21 cellular contexts compared by ENCODE assay signal in genomic region chr11:76119779-76120178, GRCh38.
DNase-seq lines count a peak whose midpoint lies in the region; ATAC-seq and TF ChIP-seq lines count a peak whose summit lies in the region.
"Had no signal": no experiment of that assay in that cellular context is flagged by ENCODE, and none has a peak within 500 bp of the region (broad histone marks: within the 10 kb centered on the region; RNA-seq: fewer than 3 reads in every experiment).

No MANE protein-coding gene starts in this region.

- WGBS in transverse colon (ENCODE audit: low coverage in 1 of 2), 2 donors = 54 to 57% methylated on average over 4 of the region's 4 CpGs

- H3K36me3 ChIP-seq in transverse colon = no peaks in the 10 kb centered on the region
- no peaks in the 10 kb centered on the region for H3K36me3 ChIP-seq in CD8-positive, alpha-beta T cell (ENCODE audit: insufficient read depth, low read length)
- H3K36me3 ChIP-seq: pancreas had no signal

- peaks cover 3% of the 10 kb centered on the region for H3K36me3 Mint-ChIP-seq in activated naive CD8-positive, alpha-beta T cell treated with anti-CD3 and anti-CD28 coated beads, Interleukin-2, amount 10 ng/mL, durations not matched to agents 7 days and 5 days
- peaks cover 9% of the 10 kb centered on the region for H3K36me3 Mint-ChIP-seq in activated naive CD8-positive, alpha-beta T cell treated with anti-CD3 and anti-CD28 coated beads, Interleukin-2, amount 50 U/mL, for 24 hours (ENCODE audit: low read depth)
- peaks cover 43% of the 10 kb centered on the region for H3K36me3 Mint-ChIP-seq in CD8-positive, alpha-beta T cell

- peak; percentile 72 for ATAC-seq in activated naive CD8-positive, alpha-beta T cell treated with anti-CD3 and anti-CD28 coated beads, Interleukin-2, amount 10 ng/mL, durations not matched to agents 7 days and 5 days (ENCODE audit: low read depth)
- no peak for ATAC-seq in activated naive CD8-positive, alpha-beta T cell treated with anti-CD3 and anti-CD28 coated beads, Interleukin-2, amount 50 U/mL, for 24 hours
- ATAC-seq in CD8-positive, alpha-beta T cell = no peak
- ATAC-seq in GM18861 (IDR thresholded peaks at IDR 0.05; ENCODE audit: unreplicated experiment) = no peak
- ATAC-seq: stimulated activated memory B cell treated with anti-CD40 and anti-IgM and Interleukin-4, amounts not matched to agents 10 μg/mL and 1 μg/mL and 100 μg/mL, for 72 hours had no signal

- in situ Hi-C loops in transverse colon (cut with MboI; ENCODE audit: low pct_ligation_motif_present in 1 of 4, low pct_unique_long_range_greater_than_20kb in 1 of 4, low sequenced_read_pairs in 3 of 4) = no loop called here

- TF ChIP-seq POLR2A in transverse colon (IDR thresholded peaks at IDR 0.05) = no peak

- TF ChIP-seq CTCF in fibroblast of pulmonary artery (IDR thresholded peaks at IDR 0.05; ENCODE audit: low read length, missing control alignments) (no peak), transverse colon (IDR thresholded peaks at IDR 0.05) (no peak)
- no peak for TF ChIP-seq CTCF in CD8-positive, alpha-beta T cell (IDR thresholded peaks at IDR 0.05)

- H3K9me3 Mint-ChIP-seq in activated naive CD8-positive, alpha-beta T cell treated with anti-CD3 and anti-CD28 coated beads, Interleukin-2, amount 10 ng/mL, durations not matched to agents 7 days and 5 days = no peaks in the 10 kb centered on the region
- no peaks in the 10 kb centered on the region for H3K9me3 Mint-ChIP-seq in activated naive CD8-positive, alpha-beta T cell treated with anti-CD3 and anti-CD28 coated beads, Interleukin-2, amount 50 U/mL, for 24 hours
- no peaks in the 10 kb centered on the region for H3K9me3 Mint-ChIP-seq in CD8-positive, alpha-beta T cell
- H3K9me3 Mint-ChIP-seq: CD4-positive, alpha-beta T cell; central memory CD8-positive, alpha-beta T cell; endodermal cell; stimulated activated memory B cell treated with anti-CD40 and anti-IgM and Interleukin-4, amounts not matched to agents 10 μg/mL and 1 μg/mL and 100 μg/mL, for 72 hours had no signal

- peaks cover 11 to 34% (median 28%) of the 10 kb centered on the region in 4 donors for H3K4me1 ChIP-seq in transverse colon
- no peaks in the 10 kb centered on the region for H3K4me1 ChIP-seq in CD8-positive, alpha-beta T cell (ENCODE audit: insufficient read depth, low read length)

- intact Hi-C loops in transverse colon (cut with DNase I; ENCODE audit: low total_unique reads) = no loop called here
- intact Hi-C loops in CD8-positive, alpha-beta T cell (cut with DNase I, micrococcal nuclease) = no loop called here

- POLR2A ChIA-PET in activated naive CD8-positive, alpha-beta T cell treated with anti-CD3 and anti-CD28 coated beads, Interleukin-2, amount 10 ng/mL, durations not matched to agents 7 days and 5 days (lab: Charles Lee) = no interaction called here
- POLR2A ChIA-PET in CD8-positive, alpha-beta T cell (lab: Charles Lee) = no interaction called here

- H3K9me3 ChIP-seq in transverse colon = no peaks in the 10 kb centered on the region
- H3K9me3 ChIP-seq in CD8-positive, alpha-beta T cell (ENCODE audit: low read length) = no peaks in the 10 kb centered on the region
- H3K9me3 ChIP-seq: pancreas had no signal

- CTCF ChIA-PET in CD8-positive, alpha-beta T cell (lab: Charles Lee) = interaction anchor here (1.2 to 1.3 kb wide), 2 partner anchors 32 to 414 kb away, joined by 3 to 5 read pairs; no protein-coding TSS in a partner anchor

- peak overlapping the region; percentile 62 to 71 (median 68) for H3K27ac ChIP-seq in transverse colon
- no peak overlapping the region for H3K27ac ChIP-seq in CD8-positive, alpha-beta T cell (ENCODE audit: low read depth, low read length)
- H3K27ac ChIP-seq: 22Rv1, GM23248, KMS-11, pancreas had no signal

- DNase-seq in activated naive CD8-positive, alpha-beta T cell treated with anti-CD3 and anti-CD28 coated beads, Interleukin-2, amount 10 ng/mL, durations not matched to agents 7 days and 5 days = no peak
- DNase-seq in activated naive CD8-positive, alpha-beta T cell treated with anti-CD3 and anti-CD28 coated beads, Interleukin-2, amount 50 U/mL, for 24 hours = no peak
- DNase-seq in fibroblast of pulmonary artery (ENCODE audit: low read depth) = peak; percentile 18
- DNase-seq in lung microvascular endothelial cell (ENCODE audit: low read depth in 2 of 2) = peak; percentile 50 to 59
- DNase-seq in transverse colon = no peak
- no peak for DNase-seq in CD8-positive, alpha-beta T cell
- DNase-seq in islet precursor cell = no peak
- DNase-seq: activated CD4-positive, alpha-beta T cell treated with anti-CD3 and anti-CD28 coated beads, Interleukin-2, amount 50 U/mL, for 4 hours; activated T-cell treated with anti-CD3 and anti-CD28 coated beads, Interleukin-2, amount 50 U/mL, for 48 hours; CD4-positive, alpha-beta T cell; endodermal cell; foreskin fibroblast; GM23248; NCI-H1092; NCI-H2171; pancreas had no signal

- H3K4me3 ChIP-seq in fibroblast of pulmonary artery (replicated peaks; ENCODE audit: low read depth, low read length) (no peak overlapping the region), transverse colon (no peak overlapping the region)
- no peak overlapping the region for H3K4me3 ChIP-seq in CD8-positive, alpha-beta T cell (ENCODE audit: low read depth, low read length)
- H3K4me3 ChIP-seq: GM23248, pancreas had no signal

- no peaks in the 10 kb centered on the region for H3K27me3 Mint-ChIP-seq in activated naive CD8-positive, alpha-beta T cell treated with anti-CD3 and anti-CD28 coated beads, Interleukin-2, amount 10 ng/mL, durations not matched to agents 7 days and 5 days
- no peaks in the 10 kb centered on the region for H3K27me3 Mint-ChIP-seq in activated naive CD8-positive, alpha-beta T cell treated with anti-CD3 and anti-CD28 coated beads, Interleukin-2, amount 50 U/mL, for 24 hours
- no peaks in the 10 kb centered on the region for H3K27me3 Mint-ChIP-seq in CD8-positive, alpha-beta T cell (ENCODE audit: low read depth)
- H3K27me3 Mint-ChIP-seq: CD4-positive, alpha-beta T cell; central memory CD8-positive, alpha-beta T cell; stimulated activated memory B cell treated with anti-CD40 and anti-IgM and Interleukin-4, amounts not matched to agents 10 μg/mL and 1 μg/mL and 100 μg/mL, for 72 hours had no signal

- TF ChIP-seq EP300 in transverse colon (IDR thresholded peaks at IDR 0.05; ENCODE audit: low read depth) = no peak

- no peak overlapping the region for H3K4me3 Mint-ChIP-seq in activated naive CD8-positive, alpha-beta T cell treated with anti-CD3 and anti-CD28 coated beads, Interleukin-2, amount 10 ng/mL, durations not matched to agents 7 days and 5 days
- H3K4me3 Mint-ChIP-seq in activated naive CD8-positive, alpha-beta T cell treated with anti-CD3 and anti-CD28 coated beads, Interleukin-2, amount 50 U/mL, for 24 hours = no peak overlapping the region
- H3K4me3 Mint-ChIP-seq in CD8-positive, alpha-beta T cell = no peak overlapping the region
- H3K4me3 Mint-ChIP-seq: CD4-positive, alpha-beta T cell; central memory CD8-positive, alpha-beta T cell; endodermal cell; stimulated activated memory B cell treated with anti-CD40 and anti-IgM and Interleukin-4, amounts not matched to agents 10 μg/mL and 1 μg/mL and 100 μg/mL, for 72 hours had no signal

- no peaks in the 10 kb centered on the region for H3K4me1 Mint-ChIP-seq in activated naive CD8-positive, alpha-beta T cell treated with anti-CD3 and anti-CD28 coated beads, Interleukin-2, amount 10 ng/mL, durations not matched to agents 7 days and 5 days
- H3K4me1 Mint-ChIP-seq in activated naive CD8-positive, alpha-beta T cell treated with anti-CD3 and anti-CD28 coated beads, Interleukin-2, amount 50 U/mL, for 24 hours = peaks cover 4% of the 10 kb centered on the region
- H3K4me1 Mint-ChIP-seq in CD8-positive, alpha-beta T cell (ENCODE audit: low read depth) = no peaks in the 10 kb centered on the region
- H3K4me1 Mint-ChIP-seq: central memory CD8-positive, alpha-beta T cell; endodermal cell had no signal

- no peaks in the 10 kb centered on the region for H3K27me3 ChIP-seq in transverse colon
- H3K27me3 ChIP-seq in CD8-positive, alpha-beta T cell (ENCODE audit: insufficient read depth, low read length) = no peaks in the 10 kb centered on the region
- H3K27me3 ChIP-seq: pancreas had no signal

- no peak overlapping the region for H3K27ac Mint-ChIP-seq in activated naive CD8-positive, alpha-beta T cell treated with anti-CD3 and anti-CD28 coated beads, Interleukin-2, amount 10 ng/mL, durations not matched to agents 7 days and 5 days
- no peak overlapping the region for H3K27ac Mint-ChIP-seq in activated naive CD8-positive, alpha-beta T cell treated with anti-CD3 and anti-CD28 coated beads, Interleukin-2, amount 50 U/mL, for 24 hours
- no peak overlapping the region for H3K27ac Mint-ChIP-seq in CD8-positive, alpha-beta T cell
- H3K27ac Mint-ChIP-seq: CD4-positive, alpha-beta T cell; endodermal cell; stimulated activated memory B cell treated with anti-CD40 and anti-IgM and Interleukin-4, amounts not matched to agents 10 μg/mL and 1 μg/mL and 100 μg/mL, for 72 hours had no signal

Comparison
In these comparisons a context has a peak if more than half of its experiments do, and no peak if none do; other contexts are left out.
1. DNase-seq: peak in fibroblast of pulmonary artery (single experiment) and lung microvascular endothelial cell (2 of 2); none in activated naive CD8-positive, alpha-beta T cell treated with anti-CD3 and anti-CD28 coated beads, Interleukin-2, amount 10 ng/mL, durations not matched to agents 7 days and 5 days (single experiment), activated naive CD8-positive, alpha-beta T cell treated with anti-CD3 and anti-CD28 coated beads, Interleukin-2, amount 50 U/mL, for 24 hours (single experiment), transverse colon (single experiment), CD8-positive, alpha-beta T cell (0 of 7) and islet precursor cell (single experiment).